In the genomic region with DNA sequence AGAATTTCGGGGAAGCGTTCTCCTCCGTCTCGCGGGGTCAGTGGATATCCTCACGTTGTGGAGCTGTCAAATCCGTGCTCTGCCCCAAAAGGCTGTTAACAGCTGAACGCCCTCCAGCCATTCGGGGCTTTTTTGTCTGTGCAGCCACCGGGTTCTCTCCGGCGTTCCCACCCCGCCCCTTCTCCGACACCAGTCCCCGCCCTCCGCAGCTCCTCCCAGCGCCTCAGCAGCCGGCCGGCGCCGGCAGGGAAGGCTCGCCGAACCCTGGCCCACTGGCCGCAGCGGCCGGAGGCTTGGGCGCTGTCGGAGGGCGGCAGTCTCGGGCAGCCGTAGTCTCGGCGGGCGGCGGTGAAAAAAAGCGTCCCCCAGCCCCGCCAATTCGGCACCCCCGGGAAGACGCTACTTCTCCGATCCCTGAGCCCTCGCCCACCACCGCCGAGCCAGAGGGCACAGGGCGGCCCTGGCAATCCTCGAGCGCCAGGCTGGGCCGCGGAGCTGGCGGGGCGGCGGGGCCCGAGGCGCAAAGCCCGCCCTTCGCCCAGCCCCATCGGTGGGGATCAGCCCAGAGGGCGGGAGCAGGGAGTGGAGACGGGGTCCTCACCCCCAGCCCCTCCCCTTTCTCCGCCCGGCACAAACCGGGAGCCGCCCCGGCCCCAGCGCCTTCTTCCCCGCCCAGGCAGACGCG, we compare ENCODE assay signal across 1 cellular context.
TF ChIP-seq lines count a peak whose summit lies in the region.

A gene (minus strand): TSS at position 496 of the 685 bp plus-strand sequence. CDS start 773 bp downstream, outside the sequence.

TF ChIP-seq in HepG2, 621 proteins besides CTCF, POLR2A, EP300 and RAD21 (continued from another document and continues in another):
- TF ChIP-seq, protein P1, sequence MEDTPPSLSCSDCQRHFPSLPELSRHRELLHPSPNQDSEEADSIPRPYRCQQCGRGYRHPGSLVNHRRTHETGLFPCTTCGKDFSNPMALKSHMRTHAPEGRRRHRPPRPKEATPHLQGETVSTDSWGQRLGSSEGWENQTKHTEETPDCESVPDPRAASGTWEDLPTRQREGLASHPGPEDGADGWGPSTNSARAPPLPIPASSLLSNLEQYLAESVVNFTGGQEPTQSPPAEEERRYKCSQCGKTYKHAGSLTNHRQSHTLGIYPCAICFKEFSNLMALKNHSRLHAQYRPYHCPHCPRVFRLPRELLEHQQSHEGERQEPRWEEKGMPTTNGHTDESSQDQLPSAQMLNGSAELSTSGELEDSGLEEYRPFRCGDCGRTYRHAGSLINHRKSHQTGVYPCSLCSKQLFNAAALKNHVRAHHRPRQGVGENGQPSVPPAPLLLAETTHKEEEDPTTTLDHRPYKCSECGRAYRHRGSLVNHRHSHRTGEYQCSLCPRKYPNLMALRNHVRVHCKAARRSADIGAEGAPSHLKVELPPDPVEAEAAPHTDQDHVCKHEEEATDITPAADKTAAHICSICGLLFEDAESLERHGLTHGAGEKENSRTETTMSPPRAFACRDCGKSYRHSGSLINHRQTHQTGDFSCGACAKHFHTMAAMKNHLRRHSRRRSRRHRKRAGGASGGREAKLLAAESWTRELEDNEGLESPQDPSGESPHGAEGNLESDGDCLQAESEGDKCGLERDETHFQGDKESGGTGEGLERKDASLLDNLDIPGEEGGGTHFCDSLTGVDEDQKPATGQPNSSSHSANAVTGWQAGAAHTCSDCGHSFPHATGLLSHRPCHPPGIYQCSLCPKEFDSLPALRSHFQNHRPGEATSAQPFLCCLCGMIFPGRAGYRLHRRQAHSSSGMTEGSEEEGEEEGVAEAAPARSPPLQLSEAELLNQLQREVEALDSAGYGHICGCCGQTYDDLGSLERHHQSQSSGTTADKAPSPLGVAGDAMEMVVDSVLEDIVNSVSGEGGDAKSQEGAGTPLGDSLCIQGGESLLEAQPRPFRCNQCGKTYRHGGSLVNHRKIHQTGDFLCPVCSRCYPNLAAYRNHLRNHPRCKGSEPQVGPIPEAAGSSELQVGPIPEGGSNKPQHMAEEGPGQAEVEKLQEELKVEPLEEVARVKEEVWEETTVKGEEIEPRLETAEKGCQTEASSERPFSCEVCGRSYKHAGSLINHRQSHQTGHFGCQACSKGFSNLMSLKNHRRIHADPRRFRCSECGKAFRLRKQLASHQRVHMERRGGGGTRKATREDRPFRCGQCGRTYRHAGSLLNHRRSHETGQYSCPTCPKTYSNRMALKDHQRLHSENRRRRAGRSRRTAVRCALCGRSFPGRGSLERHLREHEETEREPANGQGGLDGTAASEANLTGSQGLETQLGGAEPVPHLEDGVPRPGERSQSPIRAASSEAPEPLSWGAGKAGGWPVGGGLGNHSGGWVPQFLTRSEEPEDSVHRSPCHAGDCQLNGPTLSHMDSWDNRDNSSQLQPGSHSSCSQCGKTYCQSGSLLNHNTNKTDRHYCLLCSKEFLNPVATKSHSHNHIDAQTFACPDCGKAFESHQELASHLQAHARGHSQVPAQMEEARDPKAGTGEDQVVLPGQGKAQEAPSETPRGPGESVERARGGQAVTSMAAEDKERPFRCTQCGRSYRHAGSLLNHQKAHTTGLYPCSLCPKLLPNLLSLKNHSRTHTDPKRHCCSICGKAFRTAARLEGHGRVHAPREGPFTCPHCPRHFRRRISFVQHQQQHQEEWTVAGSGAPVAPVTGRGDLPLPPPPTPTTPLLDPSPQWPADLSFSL (CRISPR knock-in tag; IDR thresholded peaks at IDR 0.05), result no peak
- TF ChIP-seq SRY (CRISPR knock-in tag; IDR thresholded peaks at IDR 0.05), result peak; percentile 95
- TF ChIP-seq ZNF350 (CRISPR knock-in tag; IDR thresholded peaks at IDR 0.05; ENCODE audit: borderline replicate concordance, low read depth), result no peak; the same call in 1 of the 2 replicates
- no peak for TF ChIP-seq ZNF337 (CRISPR knock-in tag; IDR thresholded peaks at IDR 0.05; ENCODE audit: borderline replicate concordance, low read depth)
- no peak for TF ChIP-seq ZNF432 (CRISPR knock-in tag; IDR thresholded peaks at IDR 0.05; ENCODE audit: borderline replicate concordance)
- 0 out of 2 replicates have a peak, but pooled peaks have one; percentile 56 for TF ChIP-seq ZNF431 (CRISPR knock-in tag; IDR thresholded peaks at IDR 0.05; ENCODE audit: borderline replicate concordance, low read depth)
- TF ChIP-seq MED8 (CRISPR knock-in tag; IDR thresholded peaks at IDR 0.05; ENCODE audit: insufficient replicate concordance), result no peak
- TF ChIP-seq, protein P2, sequence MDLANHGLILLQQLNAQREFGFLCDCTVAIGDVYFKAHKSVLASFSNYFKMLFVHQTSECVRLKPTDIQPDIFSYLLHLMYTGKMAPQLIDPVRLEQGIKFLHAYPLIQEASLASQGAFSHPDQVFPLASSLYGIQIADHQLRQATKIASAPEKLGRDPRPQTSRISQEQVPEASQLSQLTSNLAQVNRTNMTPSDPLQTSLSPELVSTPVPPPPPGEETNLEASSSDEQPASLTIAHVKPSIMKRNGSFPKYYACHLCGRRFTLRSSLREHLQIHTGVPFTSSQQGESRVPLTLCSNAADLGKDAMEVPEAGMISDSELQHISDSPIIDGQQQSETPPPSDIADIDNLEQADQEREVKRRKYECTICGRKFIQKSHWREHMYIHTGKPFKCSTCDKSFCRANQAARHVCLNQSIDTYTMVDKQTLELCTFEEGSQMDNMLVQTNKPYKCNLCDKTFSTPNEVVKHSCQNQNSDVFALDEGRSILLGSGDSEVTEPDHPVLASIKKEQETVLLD (CRISPR knock-in tag; IDR thresholded peaks at IDR 0.05; ENCODE audit: low read depth), result 0 out of 2 replicates have a peak, but pooled peaks have one; percentile 32
- TF ChIP-seq, protein P3, sequence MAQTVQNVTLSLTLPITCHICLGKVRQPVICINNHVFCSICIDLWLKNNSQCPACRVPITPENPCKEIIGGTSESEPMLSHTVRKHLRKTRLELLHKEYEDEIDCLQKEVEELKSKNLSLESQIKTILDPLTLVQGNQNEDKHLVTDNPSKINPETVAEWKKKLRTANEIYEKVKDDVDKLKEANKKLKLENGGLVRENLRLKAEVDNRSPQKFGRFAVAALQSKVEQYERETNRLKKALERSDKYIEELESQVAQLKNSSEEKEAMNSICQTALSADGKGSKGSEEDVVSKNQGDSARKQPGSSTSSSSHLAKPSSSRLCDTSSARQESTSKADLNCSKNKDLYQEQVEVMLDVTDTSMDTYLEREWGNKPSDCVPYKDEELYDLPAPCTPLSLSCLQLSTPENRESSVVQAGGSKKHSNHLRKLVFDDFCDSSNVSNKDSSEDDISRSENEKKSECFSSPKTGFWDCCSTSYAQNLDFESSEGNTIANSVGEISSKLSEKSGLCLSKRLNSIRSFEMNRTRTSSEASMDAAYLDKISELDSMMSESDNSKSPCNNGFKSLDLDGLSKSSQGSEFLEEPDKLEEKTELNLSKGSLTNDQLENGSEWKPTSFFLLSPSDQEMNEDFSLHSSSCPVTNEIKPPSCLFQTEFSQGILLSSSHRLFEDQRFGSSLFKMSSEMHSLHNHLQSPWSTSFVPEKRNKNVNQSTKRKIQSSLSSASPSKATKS (CRISPR knock-in tag; IDR thresholded peaks at IDR 0.05), result no peak
- TF ChIP-seq GPN1 (CRISPR knock-in tag; IDR thresholded peaks at IDR 0.05; ENCODE audit: borderline replicate concordance), result no peak
- TF ChIP-seq, protein P4, sequence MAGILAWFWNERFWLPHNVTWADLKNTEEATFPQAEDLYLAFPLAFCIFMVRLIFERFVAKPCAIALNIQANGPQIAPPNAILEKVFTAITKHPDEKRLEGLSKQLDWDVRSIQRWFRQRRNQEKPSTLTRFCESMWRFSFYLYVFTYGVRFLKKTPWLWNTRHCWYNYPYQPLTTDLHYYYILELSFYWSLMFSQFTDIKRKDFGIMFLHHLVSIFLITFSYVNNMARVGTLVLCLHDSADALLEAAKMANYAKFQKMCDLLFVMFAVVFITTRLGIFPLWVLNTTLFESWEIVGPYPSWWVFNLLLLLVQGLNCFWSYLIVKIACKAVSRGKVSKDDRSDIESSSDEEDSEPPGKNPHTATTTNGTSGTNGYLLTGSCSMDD (CRISPR knock-in tag; IDR thresholded peaks at IDR 0.05), result no peak
- TF ChIP-seq, protein P5, sequence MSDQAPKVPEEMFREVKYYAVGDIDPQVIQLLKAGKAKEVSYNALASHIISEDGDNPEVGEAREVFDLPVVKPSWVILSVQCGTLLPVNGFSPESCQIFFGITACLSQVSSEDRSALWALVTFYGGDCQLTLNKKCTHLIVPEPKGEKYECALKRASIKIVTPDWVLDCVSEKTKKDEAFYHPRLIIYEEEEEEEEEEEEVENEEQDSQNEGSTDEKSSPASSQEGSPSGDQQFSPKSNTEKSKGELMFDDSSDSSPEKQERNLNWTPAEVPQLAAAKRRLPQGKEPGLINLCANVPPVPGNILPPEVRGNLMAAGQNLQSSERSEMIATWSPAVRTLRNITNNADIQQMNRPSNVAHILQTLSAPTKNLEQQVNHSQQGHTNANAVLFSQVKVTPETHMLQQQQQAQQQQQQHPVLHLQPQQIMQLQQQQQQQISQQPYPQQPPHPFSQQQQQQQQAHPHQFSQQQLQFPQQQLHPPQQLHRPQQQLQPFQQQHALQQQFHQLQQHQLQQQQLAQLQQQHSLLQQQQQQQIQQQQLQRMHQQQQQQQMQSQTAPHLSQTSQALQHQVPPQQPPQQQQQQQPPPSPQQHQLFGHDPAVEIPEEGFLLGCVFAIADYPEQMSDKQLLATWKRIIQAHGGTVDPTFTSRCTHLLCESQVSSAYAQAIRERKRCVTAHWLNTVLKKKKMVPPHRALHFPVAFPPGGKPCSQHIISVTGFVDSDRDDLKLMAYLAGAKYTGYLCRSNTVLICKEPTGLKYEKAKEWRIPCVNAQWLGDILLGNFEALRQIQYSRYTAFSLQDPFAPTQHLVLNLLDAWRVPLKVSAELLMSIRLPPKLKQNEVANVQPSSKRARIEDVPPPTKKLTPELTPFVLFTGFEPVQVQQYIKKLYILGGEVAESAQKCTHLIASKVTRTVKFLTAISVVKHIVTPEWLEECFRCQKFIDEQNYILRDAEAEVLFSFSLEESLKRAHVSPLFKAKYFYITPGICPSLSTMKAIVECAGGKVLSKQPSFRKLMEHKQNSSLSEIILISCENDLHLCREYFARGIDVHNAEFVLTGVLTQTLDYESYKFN (CRISPR knock-in tag; conservative IDR thresholded peaks at IDR 0.05), result 0 out of 2 replicates have a peak, but pooled peaks have one; percentile 27
- TF ChIP-seq ZNF678 (CRISPR knock-in tag; IDR thresholded peaks at IDR 0.05), result 0 out of 2 replicates have a peak, but pooled peaks have one; percentile 11
- peak; percentile 74; the same call in 1 of the 2 replicates for TF ChIP-seq KDM2A (CRISPR knock-in tag; IDR thresholded peaks at IDR 0.05; ENCODE audit: borderline replicate concordance, low read depth)
- TF ChIP-seq SP140L (CRISPR knock-in tag; IDR thresholded peaks at IDR 0.05; ENCODE audit: borderline replicate concordance), result no peak
- TF ChIP-seq TCF7 (IDR thresholded peaks at IDR 0.05; ENCODE audit: low read depth), result no peak
- TF ChIP-seq RARA (CRISPR knock-in tag; IDR thresholded peaks at IDR 0.05), result no peak
- no peak for TF ChIP-seq SMAD3 (CRISPR knock-in tag; IDR thresholded peaks at IDR 0.05)
- no peak for TF ChIP-seq YEATS2 (CRISPR knock-in tag; IDR thresholded peaks at IDR 0.05; ENCODE audit: borderline replicate concordance)
- TF ChIP-seq ELF3 (CRISPR knock-in tag; IDR thresholded peaks at IDR 0.05), result peak; percentile 38
- no peak for TF ChIP-seq SNAI1 (CRISPR knock-in tag; IDR thresholded peaks at IDR 0.05; ENCODE audit: borderline replicate concordance)
- no peak for TF ChIP-seq ZZZ3 (CRISPR knock-in tag; IDR thresholded peaks at IDR 0.05; ENCODE audit: borderline replicate concordance)
- TF ChIP-seq ZNF777 (CRISPR knock-in tag; IDR thresholded peaks at IDR 0.05), result peak; percentile 71
- TF ChIP-seq, protein P6, sequence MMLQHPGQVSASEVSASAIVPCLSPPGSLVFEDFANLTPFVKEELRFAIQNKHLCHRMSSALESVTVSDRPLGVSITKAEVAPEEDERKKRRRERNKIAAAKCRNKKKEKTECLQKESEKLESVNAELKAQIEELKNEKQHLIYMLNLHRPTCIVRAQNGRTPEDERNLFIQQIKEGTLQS (CRISPR knock-in tag; IDR thresholded peaks at IDR 0.05), result no peak
- no peak; the same call in 1 of the 2 replicates for TF ChIP-seq HDAC2 (CRISPR knock-in tag; IDR thresholded peaks at IDR 0.05)
- no peak for TF ChIP-seq MTF2 (CRISPR knock-in tag; IDR thresholded peaks at IDR 0.05; ENCODE audit: borderline replicate concordance)
- peak; percentile 37; the same call in 1 of the 2 replicates for TF ChIP-seq ZNF446 (CRISPR knock-in tag; IDR thresholded peaks at IDR 0.05)
- TF ChIP-seq DMAP1 (CRISPR knock-in tag; IDR thresholded peaks at IDR 0.05), result peak; percentile 71
- no peak for TF ChIP-seq ZNF282 (IDR thresholded peaks at IDR 0.05; ENCODE audit: partially characterized antibody)
- no peak for TF ChIP-seq ZNF672 (CRISPR knock-in tag; IDR thresholded peaks at IDR 0.05)
- TF ChIP-seq MAFF (IDR thresholded peaks at IDR 0.05; ENCODE audit: low read depth, low read length), result no peak
- TF ChIP-seq, protein P7, sequence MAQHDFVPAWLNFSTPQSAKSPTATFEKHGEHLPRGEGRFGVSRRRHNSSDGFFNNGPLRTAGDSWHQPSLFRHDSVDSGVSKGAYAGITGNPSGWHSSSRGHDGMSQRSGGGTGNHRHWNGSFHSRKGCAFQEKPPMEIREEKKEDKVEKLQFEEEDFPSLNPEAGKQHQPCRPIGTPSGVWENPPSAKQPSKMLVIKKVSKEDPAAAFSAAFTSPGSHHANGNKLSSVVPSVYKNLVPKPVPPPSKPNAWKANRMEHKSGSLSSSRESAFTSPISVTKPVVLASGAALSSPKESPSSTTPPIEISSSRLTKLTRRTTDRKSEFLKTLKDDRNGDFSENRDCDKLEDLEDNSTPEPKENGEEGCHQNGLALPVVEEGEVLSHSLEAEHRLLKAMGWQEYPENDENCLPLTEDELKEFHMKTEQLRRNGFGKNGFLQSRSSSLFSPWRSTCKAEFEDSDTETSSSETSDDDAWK (CRISPR knock-in tag; IDR thresholded peaks at IDR 0.05), result no peak
- no peak for TF ChIP-seq ELF4 (CRISPR knock-in tag; IDR thresholded peaks at IDR 0.05; ENCODE audit: borderline replicate concordance)
- no peak for TF ChIP-seq JARID2 (CRISPR knock-in tag; IDR thresholded peaks at IDR 0.05; ENCODE audit: insufficient replicate concordance)
- peak; percentile 79; the same call in 1 of the 2 replicates for TF ChIP-seq ZNF543 (CRISPR knock-in tag; IDR thresholded peaks at IDR 0.05)
- TF ChIP-seq, protein P8, sequence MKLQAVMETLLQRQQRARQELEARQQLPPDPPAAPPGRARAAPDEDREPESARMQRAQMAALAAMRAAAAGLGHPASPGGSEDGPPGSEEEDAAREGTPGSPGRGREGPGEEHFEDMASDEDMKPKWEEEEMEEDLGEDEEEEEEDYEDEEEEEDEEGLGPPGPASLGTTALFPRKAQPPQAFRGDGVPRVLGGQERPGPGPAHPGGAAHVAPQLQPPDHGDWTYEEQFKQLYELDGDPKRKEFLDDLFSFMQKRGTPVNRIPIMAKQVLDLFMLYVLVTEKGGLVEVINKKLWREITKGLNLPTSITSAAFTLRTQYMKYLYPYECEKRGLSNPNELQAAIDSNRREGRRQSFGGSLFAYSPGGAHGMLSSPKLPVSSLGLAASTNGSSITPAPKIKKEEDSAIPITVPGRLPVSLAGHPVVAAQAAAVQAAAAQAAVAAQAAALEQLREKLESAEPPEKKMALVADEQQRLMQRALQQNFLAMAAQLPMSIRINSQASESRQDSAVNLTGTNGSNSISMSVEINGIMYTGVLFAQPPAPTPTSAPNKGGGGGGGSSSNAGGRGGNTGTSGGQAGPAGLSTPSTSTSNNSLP (IDR thresholded peaks at IDR 0.05; ENCODE audit: low read depth, low read length), result no peak
- TF ChIP-seq, protein P9, sequence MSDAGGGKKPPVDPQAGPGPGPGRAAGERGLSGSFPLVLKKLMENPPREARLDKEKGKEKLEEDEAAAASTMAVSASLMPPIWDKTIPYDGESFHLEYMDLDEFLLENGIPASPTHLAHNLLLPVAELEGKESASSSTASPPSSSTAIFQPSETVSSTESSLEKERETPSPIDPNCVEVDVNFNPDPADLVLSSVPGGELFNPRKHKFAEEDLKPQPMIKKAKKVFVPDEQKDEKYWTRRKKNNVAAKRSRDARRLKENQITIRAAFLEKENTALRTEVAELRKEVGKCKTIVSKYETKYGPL (CRISPR knock-in tag; IDR thresholded peaks at IDR 0.05), result 0 out of 2 replicates have a peak, but pooled peaks have one; percentile 32
